8 cellular contexts compared by ENCODE assay signal in genomic region chr19:45569619-45570421, GRCh38. TPM values are rescaled to one million over a fixed set of nuclear protein-coding genes. Genes with fewer than 3 reads are reported as not detected.
DNase-seq lines count a peak whose midpoint lies in the region; ATAC-seq and TF ChIP-seq lines count a peak whose summit lies in the region.

No MANE protein-coding gene starts in this region.

- peak; percentile 39 to 54 for ATAC-seq in stimulated activated naive B cell treated with anti-CD40 and anti-IgM and Interleukin-4, amounts not matched to agents 10 μg/mL and 1 μg/mL and 100 μg/mL, for 72 hours (replicated peaks)
- ATAC-seq in HG03025 (IDR thresholded peaks at IDR 0.05; ENCODE audit: low FRiP score, unreplicated experiment) (no peak), HG03045 (IDR thresholded peaks at IDR 0.05; ENCODE audit: unreplicated experiment) (no peak)

- no peaks in the 10 kb centered on the region for H3K36me3 ChIP-seq in Karpas-422 (ENCODE audit: insufficient read depth, low read length)

- H3K4me1 ChIP-seq in Karpas-422 (ENCODE audit: low read length), result peaks cover under 1% of the 10 kb centered on the region

- no peak overlapping the region for H3K9ac ChIP-seq in Karpas-422 (ENCODE audit: low read length)

- H3K27me3 ChIP-seq in Karpas-422 (ENCODE audit: low read length), result no peaks in the 10 kb centered on the region

- no peak overlapping the region for H3K4me3 Mint-ChIP-seq in activated CD4-positive, alpha-beta T cell treated with anti-CD3 and anti-CD28 coated beads, Interleukin-2, amount 10 ng/mL, durations not matched to agents 24 days and 14 days
- H3K4me3 Mint-ChIP-seq in mesothelial cell of epicardium, result no peak overlapping the region
- no peak overlapping the region for H3K4me3 Mint-ChIP-seq in stimulated activated naive B cell treated with anti-CD40 and anti-IgM and Interleukin-4, amounts not matched to agents 10 μg/mL and 1 μg/mL and 100 μg/mL, for 72 hours

- H3K27ac Mint-ChIP-seq in activated CD4-positive, alpha-beta T cell treated with anti-CD3 and anti-CD28 coated beads, Interleukin-2, amount 10 ng/mL, durations not matched to agents 24 days and 14 days, result no peak overlapping the region
- H3K27ac Mint-ChIP-seq in mesothelial cell of epicardium, result no peak overlapping the region
- H3K27ac Mint-ChIP-seq in stimulated activated naive B cell treated with anti-CD40 and anti-IgM and Interleukin-4, amounts not matched to agents 10 μg/mL and 1 μg/mL and 100 μg/mL, for 72 hours, result no peak overlapping the region

- no peaks in the 10 kb centered on the region for H3K27me3 Mint-ChIP-seq in activated CD4-positive, alpha-beta T cell treated with anti-CD3 and anti-CD28 coated beads, Interleukin-2, amount 10 ng/mL, durations not matched to agents 24 days and 14 days
- no peaks in the 10 kb centered on the region for H3K27me3 Mint-ChIP-seq in mesothelial cell of epicardium (ENCODE audit: low read depth)
- H3K27me3 Mint-ChIP-seq in stimulated activated naive B cell treated with anti-CD40 and anti-IgM and Interleukin-4, amounts not matched to agents 10 μg/mL and 1 μg/mL and 100 μg/mL, for 72 hours, result no peaks in the 10 kb centered on the region

- H3K79me2 ChIP-seq in Karpas-422 (ENCODE audit: low read length), result peaks cover 44% of the 10 kb centered on the region

- no peak overlapping the region for H3K4me3 ChIP-seq in Karpas-422 (ENCODE audit: low read length)

- TF ChIP-seq CTCF in mesothelial cell of epicardium (IDR thresholded peaks at IDR 0.05; ENCODE audit: unreplicated experiment), result peak; percentile 52

- H3K36me3 Mint-ChIP-seq in activated CD4-positive, alpha-beta T cell treated with anti-CD3 and anti-CD28 coated beads, Interleukin-2, amount 10 ng/mL, durations not matched to agents 24 days and 14 days (ENCODE audit: low read depth), result peaks cover 1% of the 10 kb centered on the region
- peaks cover 2% of the 10 kb centered on the region for H3K36me3 Mint-ChIP-seq in mesothelial cell of epicardium
- H3K36me3 Mint-ChIP-seq in stimulated activated naive B cell treated with anti-CD40 and anti-IgM and Interleukin-4, amounts not matched to agents 10 μg/mL and 1 μg/mL and 100 μg/mL, for 72 hours, result peaks cover 6 to 15% of the 10 kb centered on the region in 2 donors

- H4K20me1 ChIP-seq in Karpas-422 (ENCODE audit: insufficient read depth, low read depth, low read length), result no peaks in the 10 kb centered on the region

- H3K9me2 ChIP-seq in Karpas-422 (replicated peaks; ENCODE audit: insufficient read depth, low read length), result no peaks in the 10 kb centered on the region

- intact Hi-C loops in activated CD4-positive, alpha-beta T cell treated with anti-CD3 and anti-CD28 coated beads, Interleukin-2, amount 10 ng/mL, durations not matched to agents 24 days and 14 days (cut with micrococcal nuclease), result loop anchor here (1.0 kb wide), 1 partner anchor 47 kb away; no protein-coding TSS in a partner anchor

- H3K4me1 Mint-ChIP-seq in activated CD4-positive, alpha-beta T cell treated with anti-CD3 and anti-CD28 coated beads, Interleukin-2, amount 10 ng/mL, durations not matched to agents 24 days and 14 days, result peaks cover 7% of the 10 kb centered on the region
- H3K4me1 Mint-ChIP-seq in mesothelial cell of epicardium, result no peaks in the 10 kb centered on the region
- H3K4me1 Mint-ChIP-seq in stimulated activated naive B cell treated with anti-CD40 and anti-IgM and Interleukin-4, amounts not matched to agents 10 μg/mL and 1 μg/mL and 100 μg/mL, for 72 hours, result peaks cover 3 to 10% of the 10 kb centered on the region in 2 donors

- H2AFZ ChIP-seq in Karpas-422 (ENCODE audit: low read length), result no peak overlapping the region

- H3K27ac ChIP-seq in Karpas-422 (ENCODE audit: low read length), result no peak overlapping the region

- DNase-seq in COLO668 (lab: John Stamatoyannopoulos, UW; ENCODE audit: unreplicated experiment), result peak; percentile 34
- peak; percentile 89 for DNase-seq in Karpas-422
- peak; percentile 89 for DNase-seq in activated CD4-positive, alpha-beta T cell treated with anti-CD3 and anti-CD28 coated beads, Interleukin-2, amount 10 ng/mL, durations not matched to agents 24 days and 14 days
- DNase-seq in ecto neural progenitor cell (ENCODE audit: low spot score), result peak; percentile 84
- DNase-seq in mesothelial cell of epicardium (ENCODE audit: low spot score in 2 of 2, unreplicated experiment in 2 of 2), result no peak
- no peak for DNase-seq in stimulated activated naive B cell treated with anti-CD40 and anti-IgM and Interleukin-4, amounts not matched to agents 10 μg/mL and 1 μg/mL and 100 μg/mL, for 72 hours

- no peaks in the 10 kb centered on the region for H3K9me3 ChIP-seq in Karpas-422 (ENCODE audit: low read length)

- H3K9me3 Mint-ChIP-seq in activated CD4-positive, alpha-beta T cell treated with anti-CD3 and anti-CD28 coated beads, Interleukin-2, amount 10 ng/mL, durations not matched to agents 24 days and 14 days, result no peaks in the 10 kb centered on the region
- H3K9me3 Mint-ChIP-seq in mesothelial cell of epicardium, result peaks cover 3% of the 10 kb centered on the region
- H3K9me3 Mint-ChIP-seq in stimulated activated naive B cell treated with anti-CD40 and anti-IgM and Interleukin-4, amounts not matched to agents 10 μg/mL and 1 μg/mL and 100 μg/mL, for 72 hours, result no peaks in the 10 kb centered on the region

- H3K4me2 ChIP-seq in Karpas-422 (ENCODE audit: low read depth, low read length, poor library complexity, severe bottlenecking), result no peak overlapping the region

RNA-seq across cellular contexts. Expression of gene OPA3, which starts 14.8 kb away (rescaled TPM):
- 4.7 and 4.8 TPM in 2 replicates for total RNA-seq in Karpas-422 (2014; rRNA removed; shearing (Covaris generic); ENCODE audit: low replicate concordance)
- total RNA-seq in activated CD4-positive, alpha-beta T cell treated with anti-CD3 and anti-CD28 coated beads, Interleukin-2, amount 10 ng/mL, durations not matched to agents 24 days and 14 days, result 14.0 and 15.3 TPM in 2 replicates
- total RNA-seq in mesothelial cell of epicardium, result 11.6 to 13.3 TPM (median 11.8 TPM) in 3 replicates

RNA-seq across cellular contexts. Expression of gene GPR4, which starts 32.2 kb away (rescaled TPM):
- 0.26 and 0.83 TPM in 2 replicates for total RNA-seq in Karpas-422 (2014; rRNA removed; shearing (Covaris generic); ENCODE audit: low replicate concordance)
- total RNA-seq in activated CD4-positive, alpha-beta T cell treated with anti-CD3 and anti-CD28 coated beads, Interleukin-2, amount 10 ng/mL, durations not matched to agents 24 days and 14 days, result not detected in 2 replicates
- total RNA-seq in mesothelial cell of epicardium, result 0.09 TPM in 1 of 3 replicates, not detected in the others

Comparison
In these comparisons a context has a peak if more than half of its experiments do, and no peak if none do; other contexts are left out.
1. DNase-seq: peak in COLO668 (single experiment), Karpas-422 (single experiment), activated CD4-positive, alpha-beta T cell treated with anti-CD3 and anti-CD28 coated beads, Interleukin-2, amount 10 ng/mL, durations not matched to agents 24 days and 14 days (single experiment) and ecto neural progenitor cell (single experiment); none in mesothelial cell of epicardium (0 of 2) and stimulated activated naive B cell treated with anti-CD40 and anti-IgM and Interleukin-4, amounts not matched to agents 10 μg/mL and 1 μg/mL and 100 μg/mL, for 72 hours (single experiment).
2. ATAC-seq: peak in stimulated activated naive B cell treated with anti-CD40 and anti-IgM and Interleukin-4, amounts not matched to agents 10 μg/mL and 1 μg/mL and 100 μg/mL, for 72 hours (2 of 2); none in HG03025 (single experiment) and HG03045 (single experiment).